In genomic region chr2:46569766-46570165, GRCh38 we compare ENCODE assay signal across 1 cellular context.
TF ChIP-seq lines count a peak whose summit lies in the region.

No MANE protein-coding gene starts in this region.

TF ChIP-seq in HepG2, 621 proteins besides CTCF, POLR2A, EP300 and RAD21:
- TF ChIP-seq TRAFD1 (CRISPR knock-in tag; IDR thresholded peaks at IDR 0.05; ENCODE audit: borderline replicate concordance): no peak
